In the genomic region with DNA sequence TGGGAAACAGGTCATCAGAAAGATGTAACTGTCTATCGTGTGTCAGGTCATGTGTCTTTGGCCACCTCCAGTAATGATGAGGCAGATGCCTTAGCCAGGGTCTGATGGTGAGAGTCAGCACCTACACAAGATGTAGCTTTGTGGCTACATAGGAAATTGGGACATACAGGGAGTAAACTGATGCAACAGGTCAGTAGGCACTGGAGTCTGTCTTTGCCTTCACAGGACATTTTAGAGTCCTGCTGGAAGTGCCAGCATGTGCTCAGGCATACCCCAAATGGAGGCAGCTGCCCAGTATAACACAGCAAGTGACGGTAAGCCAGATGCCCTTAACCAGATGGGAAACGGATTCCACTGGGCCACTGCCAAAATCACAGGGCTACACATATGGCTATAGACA, we compare ENCODE assay signal across 33 cellular contexts. TPM values are rescaled to one million over a fixed set of nuclear protein-coding genes. Genes with fewer than 3 reads are reported as not detected.
"Had no signal": no experiment of that assay in that cellular context is flagged by ENCODE, and none has a peak within 500 bp of the region (broad histone marks: within the 10 kb centered on the region; RNA-seq: fewer than 3 reads in every experiment).

No MANE protein-coding gene starts in this region.

- H3K27ac ChIP-seq: esophagus muscularis mucosa, foreskin keratinocyte, heart left ventricle, ovary, prostate gland, sigmoid colon, thyroid gland, upper lobe of left lung had no signal

- ATAC-seq: activated T-helper 17 cell treated with anti-CD3 and anti-CD28 coated beads, Interleukin-2, amount 50 U/mL, for 72 hours; foreskin keratinocyte; heart left ventricle; left colon; stimulated activated memory B cell treated with anti-CD40 and anti-IgM and Interleukin-4, amounts not matched to agents 10 μg/mL and 1 μg/mL and 100 μg/mL, for 72 hours; stimulated activated naive CD8-positive, alpha-beta T cell treated with anti-CD3 and anti-CD28 coated beads, Interleukin-15, amount 100 ng/mL, for 72 hours had no signal

- DNase-seq: activated CD4-positive, alpha-beta memory T cell treated with anti-CD3 and anti-CD28 coated beads, Interleukin-2, amount 10 ng/mL, durations not matched to agents 7 days and 5 days; activated CD4-positive, alpha-beta T cell treated with anti-CD3 and anti-CD28 coated beads, Interleukin-2, amount 10 ng/mL, durations not matched to agents 24 days and 14 days; activated CD4-positive, CD25-positive, alpha-beta regulatory T cell treated with anti-CD3 and anti-CD28 coated beads, Interleukin-2, amount 50 U/mL, for 72 hours; activated CD8-positive, alpha-beta memory T cell treated with anti-CD3 and anti-CD28 coated beads, Interleukin-2, amount 50 U/mL, for 48 hours; activated gamma-delta T cell treated with Interleukin-2 at 50 U/mL for 16 hours; activated naive CD4-positive, alpha-beta T cell treated with anti-CD3 and anti-CD28 coated beads, Interleukin-2, amount 50 U/mL, for 16 hours; activated T-cell treated with anti-CD3 and anti-CD28 coated beads, Interleukin-2, amount 50 U/mL, for 24 hours; amniotic stem cell; central memory CD4-positive, alpha-beta T cell; foreskin keratinocyte; heart left ventricle; hypothalamus; immature natural killer cell; kidney; left colon; mammary epithelial cell; naive B cell; nephron progenitor cell; ovary; retina; sigmoid colon; small intestine; stimulated activated CD4-positive, alpha-beta T cell treated with anti-CD3 and anti-CD28 coated beads, Interleukin-4, amount 100 ng/mL, for 4 hours; stimulated activated CD8-positive, alpha-beta memory T cell treated with anti-CD3 and anti-CD28 coated beads, Interleukin-4, amount 100 ng/mL, for 48 hours; stimulated activated naive CD8-positive, alpha-beta T cell treated with anti-CD3 and anti-CD28 coated beads, Interleukin-15, amount 100 ng/mL, for 72 hours; thyroid gland; upper lobe of left lung had no signal

- H3K27me3 ChIP-seq: esophagus muscularis mucosa, foreskin keratinocyte, heart left ventricle, ovary, sigmoid colon, thyroid gland, upper lobe of left lung had no signal

- FAIRE-seq: kidney, small intestine had no signal

- H3K36me3 ChIP-seq: esophagus muscularis mucosa, heart left ventricle, ovary, prostate gland, sigmoid colon, thyroid gland, upper lobe of left lung had no signal

- H3K4me1 ChIP-seq: foreskin keratinocyte, prostate gland, sigmoid colon, upper lobe of left lung had no signal

- H3K9me3 ChIP-seq: esophagus muscularis mucosa, heart left ventricle, ovary, prostate gland, sigmoid colon, thyroid gland, upper lobe of left lung had no signal

- H3K4me3 ChIP-seq: esophagus muscularis mucosa, heart left ventricle, ovary, prostate gland, sigmoid colon, thyroid gland, upper lobe of left lung had no signal

RNA-seq across cellular contexts. Expression of gene RNASE12, which starts 12.6 kb away (rescaled TPM):
- total RNA-seq: activated CD4-positive, alpha-beta memory T cell treated with anti-CD3 and anti-CD28 coated beads, Interleukin-2, amount 10 ng/mL, durations not matched to agents 7 days and 5 days; activated CD4-positive, alpha-beta T cell treated with anti-CD3 and anti-CD28 coated beads, Interleukin-2, amount 10 ng/mL, durations not matched to agents 24 days and 14 days; activated T-helper 17 cell treated with anti-CD3 and anti-CD28 coated beads, Interleukin-2, amount 50 U/mL, for 72 hours; esophagus muscularis mucosa; foreskin keratinocyte; heart left ventricle; kidney; left colon; liver; mammary epithelial cell; mucosa of gallbladder; ovary; prostate gland; sigmoid colon; thyroid gland; upper lobe of left lung had no signal
- polyA plus RNA-seq: foreskin keratinocyte, heart left ventricle, immature natural killer cell, liver, mammary epithelial cell, ovary, sigmoid colon, small intestine had no signal

RNA-seq across cellular contexts. Expression of gene RNASE11, which starts 16.0 kb away (rescaled TPM):
- total RNA-seq: activated CD4-positive, alpha-beta memory T cell treated with anti-CD3 and anti-CD28 coated beads, Interleukin-2, amount 10 ng/mL, durations not matched to agents 7 days and 5 days; activated CD4-positive, alpha-beta T cell treated with anti-CD3 and anti-CD28 coated beads, Interleukin-2, amount 10 ng/mL, durations not matched to agents 24 days and 14 days; activated T-helper 17 cell treated with anti-CD3 and anti-CD28 coated beads, Interleukin-2, amount 50 U/mL, for 72 hours; esophagus muscularis mucosa; foreskin keratinocyte; heart left ventricle; kidney; left colon; liver; mammary epithelial cell; mucosa of gallbladder; ovary; sigmoid colon; thyroid gland; upper lobe of left lung had no signal
- polyA plus RNA-seq: foreskin keratinocyte, heart left ventricle, immature natural killer cell, liver, mammary epithelial cell, sigmoid colon, small intestine had no signal

RNA-seq across cellular contexts. Expression of gene OR6S1, which starts 37.7 kb away (rescaled TPM):
- total RNA-seq: activated CD4-positive, alpha-beta memory T cell treated with anti-CD3 and anti-CD28 coated beads, Interleukin-2, amount 10 ng/mL, durations not matched to agents 7 days and 5 days; activated CD4-positive, alpha-beta T cell treated with anti-CD3 and anti-CD28 coated beads, Interleukin-2, amount 10 ng/mL, durations not matched to agents 24 days and 14 days; activated T-helper 17 cell treated with anti-CD3 and anti-CD28 coated beads, Interleukin-2, amount 50 U/mL, for 72 hours; esophagus muscularis mucosa; foreskin keratinocyte; heart left ventricle; kidney; left colon; liver; mammary epithelial cell; mucosa of gallbladder; ovary; prostate gland; sigmoid colon; thyroid gland; upper lobe of left lung had no signal
- polyA plus RNA-seq: foreskin keratinocyte, heart left ventricle, immature natural killer cell, liver, mammary epithelial cell, ovary, sigmoid colon, small intestine had no signal

RNA-seq across cellular contexts. Expression of gene RNASE9, which starts 43.0 kb away (rescaled TPM):
- total RNA-seq: activated CD4-positive, alpha-beta memory T cell treated with anti-CD3 and anti-CD28 coated beads, Interleukin-2, amount 10 ng/mL, durations not matched to agents 7 days and 5 days; activated CD4-positive, alpha-beta T cell treated with anti-CD3 and anti-CD28 coated beads, Interleukin-2, amount 10 ng/mL, durations not matched to agents 24 days and 14 days; activated T-helper 17 cell treated with anti-CD3 and anti-CD28 coated beads, Interleukin-2, amount 50 U/mL, for 72 hours; esophagus muscularis mucosa; foreskin keratinocyte; heart left ventricle; kidney; left colon; liver; mammary epithelial cell; mucosa of gallbladder; ovary; prostate gland; sigmoid colon; thyroid gland; upper lobe of left lung had no signal
- polyA plus RNA-seq: foreskin keratinocyte, heart left ventricle, immature natural killer cell, liver, mammary epithelial cell, ovary, sigmoid colon, small intestine had no signal
